Comparison of ENCODE assay signal across 8 cellular contexts in genomic region chr15:51775967-51776816, GRCh38. TPM values are rescaled to one million over a fixed set of nuclear protein-coding genes. Genes with fewer than 3 reads are reported as not detected.
DNase-seq lines count a peak whose midpoint lies in the region; ATAC-seq, FAIRE-seq and TF ChIP-seq lines count a peak whose summit lies in the region.

No MANE protein-coding gene starts in this region.

- H3K4me2 ChIP-seq in neural cell (ENCODE audit: low read length): no peak overlapping the region

- peaks cover 0 to 21% (median 5%) of the 10 kb centered on the region in 3 donors for H3K4me1 ChIP-seq in esophagus squamous epithelium

- H4K20me1 ChIP-seq in neural cell (ENCODE audit: insufficient read depth): no peaks in the 10 kb centered on the region

- no peaks in the 10 kb centered on the region for H3K9me2 ChIP-seq in neural cell (ENCODE audit: insufficient read depth, low read length)

- no peaks in the 10 kb centered on the region for H3K27me3 Mint-ChIP-seq in activated CD8-positive, alpha-beta T cell treated with anti-CD3 and anti-CD28 coated beads for 36 hours

- H2AFZ ChIP-seq in neural cell (ENCODE audit: low read depth, low read length): no peak overlapping the region

- peak; percentile 68 for TF ChIP-seq RAD21 in neural cell (conservative IDR thresholded peaks at IDR 0.05)

- intact Hi-C loops in activated CD8-positive, alpha-beta T cell treated with anti-CD3 and anti-CD28 coated beads for 36 hours (cut with micrococcal nuclease): loop anchor here (1.0 to 2.0 kb wide), 2 partner anchors 39 to 126 kb away; partner anchors contain the start of gene LYSMD2
- intact Hi-C loops in esophagus squamous epithelium (cut with DNase I) (loop anchor here (2.0 kb wide), 1 partner anchor 125 kb away; no protein-coding TSS in a partner anchor), lower leg skin (cut with DNase I; ENCODE audit: low total_unique reads) (loop anchor here (2.0 kb wide), 1 partner anchor 127 kb away; no protein-coding TSS in a partner anchor)

- H3F3A ChIP-seq in neural cell (ENCODE audit: insufficient read depth, low read length, poor library complexity, severe bottlenecking): no peaks in the 10 kb centered on the region

- POLR2A ChIA-PET in activated CD8-positive, alpha-beta T cell treated with anti-CD3 and anti-CD28 coated beads for 36 hours (lab: Charles Lee): interaction anchor here (0.7 to 1.6 kb wide), 5 partner anchors 9 to 126 kb away, joined by 3 to 7 read pairs (median 3); partner anchors contain the start of gene LYSMD2

- CTCF ChIA-PET in activated CD8-positive, alpha-beta T cell treated with anti-CD3 and anti-CD28 coated beads for 36 hours (lab: Charles Lee): interaction anchor here (0.6 to 5.0 kb wide), 67 partner anchors 9 to 613 kb away, joined by 3 to 168 read pairs (median 5); partner anchors contain the start of genes DMXL2, LYSMD2, SCG3 and TMOD2

- H3K4me3 ChIP-seq in esophagus squamous epithelium (no peak overlapping the region), neural cell (ENCODE audit: low read length) (no peak overlapping the region), lower leg skin (ENCODE audit: low read depth, poor library complexity, severe bottlenecking) (no peak overlapping the region)

- no peaks in the 10 kb centered on the region for H3K36me3 Mint-ChIP-seq in activated CD8-positive, alpha-beta T cell treated with anti-CD3 and anti-CD28 coated beads for 36 hours (ENCODE audit: low read depth)

- FAIRE-seq in D721Med (lab: Jason Lieb, UNC): peak; percentile 60
- FAIRE-seq in H54 (lab: Jason Lieb, UNC): no peak

- peaks cover 6% of the 10 kb centered on the region for H3K4me1 Mint-ChIP-seq in activated CD8-positive, alpha-beta T cell treated with anti-CD3 and anti-CD28 coated beads for 36 hours (ENCODE audit: low read depth)

- H3K9ac ChIP-seq in neural cell (ENCODE audit: low read length): no peak overlapping the region

- TF ChIP-seq POLR2A in esophagus squamous epithelium (IDR thresholded peaks at IDR 0.05): no peak
- no peak for TF ChIP-seq POLR2A in lower leg skin (IDR thresholded peaks at IDR 0.05)
- TF ChIP-seq POLR2A in H54 (IDR thresholded peaks at IDR 0.05; ENCODE audit: low read depth, low read length): no peak

- TF ChIP-seq EP300 in neural cell (conservative IDR thresholded peaks at IDR 0.05; ENCODE audit: poor library complexity, severe bottlenecking): no peak

- no peaks in the 10 kb centered on the region for H3K9me3 Mint-ChIP-seq in activated CD8-positive, alpha-beta T cell treated with anti-CD3 and anti-CD28 coated beads for 36 hours

- H3K27me3 ChIP-seq in esophagus squamous epithelium (no peaks in the 10 kb centered on the region), neural cell (ENCODE audit: insufficient read depth, low read depth, low read length) (no peaks in the 10 kb centered on the region)

- H3K9me3 ChIP-seq in esophagus squamous epithelium (no peaks in the 10 kb centered on the region), neural cell (ENCODE audit: low read length) (no peaks in the 10 kb centered on the region)

- WGBS in esophagus squamous epithelium, 2 donors: 47 to 62% methylated on average over 11 of the region's 11 CpGs
- 57 to 62% methylated on average over 11 of the region's 11 CpGs for WGBS in lower leg skin, 2 donors

- no peak overlapping the region for H3K4me3 Mint-ChIP-seq in activated CD8-positive, alpha-beta T cell treated with anti-CD3 and anti-CD28 coated beads for 36 hours

- DNase-seq in D721Med (ENCODE audit: insufficient read length, low spot score) (no peak), NCI-H460 (ENCODE audit: extremely low read depth, low read depth) (peak; percentile 58), esophagus squamous epithelium (lab: John Stamatoyannopoulos, UW) (no peak), lower leg skin (ENCODE audit: low spot score in 2 of 2) (no peak), H54 (ENCODE audit: insufficient read length, low spot score) (no peak)
- peak; percentile 62 for DNase-seq in activated CD8-positive, alpha-beta T cell treated with anti-CD3 and anti-CD28 coated beads for 36 hours

- ATAC-seq in GM21619 (IDR thresholded peaks at IDR 0.05; ENCODE audit: unreplicated experiment): peak; percentile 71
- ATAC-seq in activated CD8-positive, alpha-beta T cell treated with anti-CD3 and anti-CD28 coated beads for 36 hours: peak; percentile 81

- H3K27ac ChIP-seq in esophagus squamous epithelium (peak overlapping the region in 2 of 4 donors; percentile 42 to 49), neural cell (ENCODE audit: low read length) (no peak overlapping the region)

- no peaks in the 10 kb centered on the region for H3K79me2 ChIP-seq in neural cell (replicated peaks; ENCODE audit: insufficient read depth, low read length)

- no peak overlapping the region for H3K27ac Mint-ChIP-seq in activated CD8-positive, alpha-beta T cell treated with anti-CD3 and anti-CD28 coated beads for 36 hours

- TF ChIP-seq CTCF in D721Med (IDR thresholded peaks at IDR 0.05; ENCODE audit: insufficient read depth, missing control alignments) (peak; percentile 83), esophagus squamous epithelium (IDR thresholded peaks at IDR 0.05) (peak; percentile 68 to 86 (median 78)), neural cell (IDR thresholded peaks at IDR 0.05; ENCODE audit: poor library complexity, severe bottlenecking) (peak; percentile 71), lower leg skin (IDR thresholded peaks at IDR 0.05) (peak in 1 of 3 donors; percentile 21)
- peak; percentile 82 for TF ChIP-seq CTCF in activated CD8-positive, alpha-beta T cell treated with anti-CD3 and anti-CD28 coated beads for 36 hours (IDR thresholded peaks at IDR 0.05)

- H3K36me3 ChIP-seq in esophagus squamous epithelium (peaks cover 0 to 40% (median 5%) of the 10 kb centered on the region in 3 donors), neural cell (ENCODE audit: insufficient read depth, low read length) (peaks cover 7% of the 10 kb centered on the region)

TF ChIP-seq in neural cell, 6 proteins besides CTCF, POLR2A, EP300 and RAD21:
- TF ChIP-seq MXI1 (conservative IDR thresholded peaks at IDR 0.05; ENCODE audit: poor library complexity, severe bottlenecking) (no peak), POLR2AphosphoS5 (IDR thresholded peaks at IDR 0.05) (no peak), SMC3 (conservative IDR thresholded peaks at IDR 0.05; ENCODE audit: poor library complexity) (peak; percentile 72), REST (IDR thresholded peaks at IDR 0.05; ENCODE audit: borderline replicate concordance) (no peak), EZH2 (IDR thresholded peaks at IDR 0.05; ENCODE audit: borderline replicate concordance, insufficient read depth, low read length, poor library complexity, severe bottlenecking) (no peak), TAF1 (IDR thresholded peaks at IDR 0.05; ENCODE audit: low read depth) (no peak)

RNA-seq across cellular contexts. Expression of gene TMOD2, which starts 24.8 kb away (rescaled TPM):
- total RNA-seq in NCI-H460 (2014; rRNA removed; shearing (Covaris generic)): 0.72 TPM in 2 replicates
- polyA plus RNA-seq in NCI-H460 (2014; cell fraction: nucleus; rRNA removed): 0.49 and 0.74 TPM in 2 replicates
- total RNA-seq in activated CD8-positive, alpha-beta T cell treated with anti-CD3 and anti-CD28 coated beads for 36 hours: 1 to 10 TPM; 4.8 to 7.0 TPM
- total RNA-seq in esophagus squamous epithelium (1 to 10 TPM; 3.4 to 9.0 (median 4.8) TPM), lower leg skin (1 to 10 TPM; 6.6 to 9.3 (median 7.5) TPM)
- 79.9 and 80.3 TPM in 2 replicates for polyA plus RNA-seq in neural cell
- polyA minus RNA-seq in neural cell: 175 and 209 TPM in 2 replicates

RNA-seq across cellular contexts. Expression of gene LYSMD2, which starts 38.7 kb away (rescaled TPM):
- total RNA-seq in NCI-H460 (2014; rRNA removed; shearing (Covaris generic)): 22.5 and 23.5 TPM in 2 replicates
- polyA plus RNA-seq in NCI-H460 (2014; cell fraction: nucleus; rRNA removed): 12.0 and 12.6 TPM in 2 replicates
- total RNA-seq in activated CD8-positive, alpha-beta T cell treated with anti-CD3 and anti-CD28 coated beads for 36 hours: 10 to 100 TPM; 18.5 to 19.0 TPM
- total RNA-seq in esophagus squamous epithelium (10 to 100 TPM; 11.0 to 15.0 (median 12.9) TPM), lower leg skin (10 to 100 TPM in 2 of 4 donors, 1 to 10 TPM in 2; 6.6 to 17.9 (median 13.0) TPM)
- polyA plus RNA-seq in neural cell: 6.1 and 8.3 TPM in 2 replicates
- 6.0 and 6.6 TPM in 2 replicates for polyA minus RNA-seq in neural cell

RNA-seq across cellular contexts. Expression of gene TMOD3, which starts 53.3 kb away (rescaled TPM):
- total RNA-seq in NCI-H460 (2014; rRNA removed; shearing (Covaris generic)): 59.0 and 60.7 TPM in 2 replicates
- 18.0 and 23.0 TPM in 2 replicates for polyA plus RNA-seq in NCI-H460 (2014; cell fraction: nucleus; rRNA removed)
- 10 to 100 TPM; 53.6 to 59.2 TPM for total RNA-seq in activated CD8-positive, alpha-beta T cell treated with anti-CD3 and anti-CD28 coated beads for 36 hours
- total RNA-seq in esophagus squamous epithelium (10 to 100 TPM; 52.3 to 70.2 (median 62.5) TPM), lower leg skin (10 to 100 TPM; 35.4 to 47.2 (median 38.6) TPM)
- polyA plus RNA-seq in neural cell: 10.5 and 12.6 TPM in 2 replicates
- 22.9 and 29.5 TPM in 2 replicates for polyA minus RNA-seq in neural cell

Comparison
In these comparisons a context has a peak if more than half of its experiments do, and no peak if none do; other contexts are left out.
1. DNase-seq: peak in NCI-H460 (single experiment) and activated CD8-positive, alpha-beta T cell treated with anti-CD3 and anti-CD28 coated beads for 36 hours (single experiment); none in D721Med (single experiment), esophagus squamous epithelium (single experiment), lower leg skin (0 of 2) and H54 (single experiment).